Comparison of ENCODE assay signal across 10 cellular contexts in the genomic region with DNA sequence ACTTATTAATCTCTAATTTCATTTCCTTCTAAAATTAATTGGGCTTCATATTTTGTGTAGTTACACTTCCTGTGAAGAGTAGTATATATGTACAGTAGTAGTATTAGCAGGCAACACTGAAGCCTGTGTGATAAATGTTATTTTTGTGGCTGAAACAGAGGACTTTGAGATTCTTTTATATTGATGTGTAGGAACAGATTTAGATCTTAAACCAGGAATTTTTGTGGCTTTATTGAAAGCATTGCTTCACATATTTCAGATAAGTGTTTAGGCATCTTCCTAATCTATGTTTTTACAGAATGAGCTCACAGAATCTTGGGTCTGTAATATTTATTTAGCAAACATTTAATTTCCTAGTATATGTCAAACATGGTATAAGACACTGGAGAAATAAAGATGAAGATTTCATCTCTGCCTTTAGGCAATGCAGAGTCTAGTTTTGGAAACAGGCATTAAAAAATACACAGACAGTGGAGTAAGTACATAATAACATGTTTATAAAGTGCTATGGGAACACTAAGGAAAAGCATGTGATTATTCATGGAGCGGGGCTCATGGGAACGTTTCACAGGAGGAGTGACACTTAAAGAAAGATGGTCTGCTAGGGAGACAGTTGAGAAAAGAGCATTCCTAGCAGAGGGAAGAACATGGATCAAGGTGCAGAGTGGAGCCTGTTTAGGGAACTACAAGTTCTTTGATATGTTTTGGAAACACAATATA. TPM values are rescaled to one million over a fixed set of nuclear protein-coding genes. Genes with fewer than 3 reads are reported as not detected.
A peak's percentile ranks its signal among the peaks of the same experiment; 100 is the strongest.
DNase-seq lines count a peak whose midpoint lies in the region; FAIRE-seq and TF ChIP-seq lines count a peak whose summit lies in the region.
"Had no signal": no experiment of that assay in that cellular context is flagged by ENCODE, and none has a peak within 500 bp of the region (broad histone marks: within the 10 kb centered on the region; RNA-seq: fewer than 3 reads in every experiment).

No MANE protein-coding gene starts in this region.

- intact Hi-C loops in mammary epithelial cell (cut with micrococcal nuclease), result no loop called here

- no peak overlapping the region for H3K4me3 ChIP-seq in LNCaP clone FGC (ENCODE audit: low read depth, low read length)
- no peak overlapping the region for H3K4me3 ChIP-seq in mammary epithelial cell (replicated peaks in 1 of 3; ENCODE audit: insufficient read depth in 1 of 3, low read depth in 2 of 3, low read length in 3 of 3)
- H3K4me3 ChIP-seq in keratinocyte (ENCODE audit: control insufficient read depth in 2 of 3, extremely low read depth in 1 of 3, insufficient read depth in 2 of 3, low read depth in 1 of 3, low read length in 3 of 3), result no peak overlapping the region
- H3K4me3 ChIP-seq in suprapubic skin, result no peak overlapping the region

- TF ChIP-seq EP300 in suprapubic skin (IDR thresholded peaks at IDR 0.05), result no peak

- H3K27me3 ChIP-seq in mammary epithelial cell (ENCODE audit: insufficient read depth, low read length) (no peaks in the 10 kb centered on the region), keratinocyte (ENCODE audit: control insufficient read depth, extremely low read depth, insufficient read depth, low read length) (no peaks in the 10 kb centered on the region), suprapubic skin (no peaks in the 10 kb centered on the region)

- no peaks in the 10 kb centered on the region for H3K79me2 ChIP-seq in mammary epithelial cell (ENCODE audit: insufficient read depth, low read length)
- H3K79me2 ChIP-seq in keratinocyte (ENCODE audit: control insufficient read depth, insufficient read depth, low read length), result no peaks in the 10 kb centered on the region

- H4K20me1 ChIP-seq in mammary epithelial cell (ENCODE audit: insufficient read depth, low read length), result no peaks in the 10 kb centered on the region
- H4K20me1 ChIP-seq in keratinocyte (ENCODE audit: control insufficient read depth, extremely low read depth, insufficient read depth, low read length), result no peaks in the 10 kb centered on the region

- CTCF ChIA-PET in mammary epithelial cell (lab: Charles Lee; ENCODE audit: low non-redundant PET), result no interaction called here

- TF ChIP-seq CTCF in LNCaP clone FGC (IDR thresholded peaks at IDR 0.05; ENCODE audit: control insufficient read depth, extremely low read depth, insufficient read depth), result no peak
- no peak for TF ChIP-seq CTCF in mammary epithelial cell (conservative IDR thresholded peaks at IDR 0.05 in 1 of 2, IDR thresholded peaks at IDR 0.05 in 1 of 2; ENCODE audit: extremely low read depth in 1 of 2, insufficient read depth in 1 of 2, low read depth in 1 of 2, low read length in 2 of 2)
- TF ChIP-seq CTCF in keratinocyte (optimal IDR thresholded peaks at IDR 0.05 in 1 of 3, IDR thresholded peaks at IDR 0.05 in 1 of 3, conservative IDR thresholded peaks at IDR 0.05 in 1 of 3; ENCODE audit: extremely low read depth in 1 of 3, insufficient read depth in 2 of 3, low read length in 3 of 3), result no peak
- no peak for TF ChIP-seq CTCF in suprapubic skin (IDR thresholded peaks at IDR 0.05)

- BruUV-seq in mammary epithelial cell (replicated peaks; lab: Mats Ljungman, UMichigan), result no TSS peak

- dilution Hi-C loops in mammary epithelial cell (cut with HindIII; ENCODE audit: low sequenced_read_pairs) (no loop called here), keratinocyte (cut with MboI; ENCODE audit: extremely low pct_ligation_motif_present, low sequenced_read_pairs) (no loop called here)

- in situ Hi-C loops in mammary epithelial cell (cut with MboI; ENCODE audit: low sequenced_read_pairs in 2 of 2), result no loop called here

- no peaks in the 10 kb centered on the region for H3K9me1 ChIP-seq in keratinocyte (ENCODE audit: control insufficient read depth, extremely low read depth, insufficient read depth, low read length)

- H2AFZ ChIP-seq in mammary epithelial cell (ENCODE audit: low read depth, low read length) (peak overlapping the region; percentile 37), keratinocyte (ENCODE audit: control insufficient read depth, low read length) (peak overlapping the region; percentile 10)

- H3K36me3 ChIP-seq in mammary epithelial cell (ENCODE audit: insufficient read depth, low read length) (no peaks in the 10 kb centered on the region), keratinocyte (ENCODE audit: control insufficient read depth in 2 of 2, extremely low read depth in 1 of 2, insufficient read depth in 2 of 2, low read length in 2 of 2) (peaks cover 0 to 3% of the 10 kb centered on the region in 2 experiments), suprapubic skin (peaks cover 2% of the 10 kb centered on the region)

- FAIRE-seq in keratinocyte (lab: Jason Lieb, UNC), result no peak
- no peak for FAIRE-seq in frontal cortex (lab: Jason Lieb, UNC)

- TF ChIP-seq POLR2A in suprapubic skin (IDR thresholded peaks at IDR 0.05), result no peak

- H3K9me3 ChIP-seq in mammary epithelial cell (replicated peaks; ENCODE audit: insufficient read depth, low read length) (no peaks in the 10 kb centered on the region), keratinocyte (ENCODE audit: control insufficient read depth, low read depth, low read length) (no peaks in the 10 kb centered on the region), suprapubic skin (no peaks in the 10 kb centered on the region)

- H3K9ac ChIP-seq in mammary epithelial cell (ENCODE audit: insufficient read depth, low read length), result peak overlapping the region; percentile 36
- H3K9ac ChIP-seq in keratinocyte (ENCODE audit: control insufficient read depth, extremely low read depth, insufficient read depth, low read length), result no peak overlapping the region

- peaks cover 24% of the 10 kb centered on the region for H3K4me1 ChIP-seq in mammary epithelial cell (ENCODE audit: insufficient read depth, low read length)
- peaks cover 18% of the 10 kb centered on the region for H3K4me1 ChIP-seq in keratinocyte (ENCODE audit: control insufficient read depth, extremely low read depth, insufficient read depth, low read length)
- H3K4me1 ChIP-seq in suprapubic skin, result peaks cover 44% of the 10 kb centered on the region

- 36% methylated on average over 2 of the region's 2 CpGs for WGBS in mammary epithelial cell (ENCODE audit: low coverage, missing lambda C conversion rate)
- 20% methylated on average over 2 of the region's 2 CpGs for WGBS in suprapubic skin

- H3K4me2 ChIP-seq in mammary epithelial cell (ENCODE audit: insufficient read depth, low read depth, low read length), result peak overlapping the region; percentile 58
- H3K4me2 ChIP-seq in keratinocyte (ENCODE audit: control insufficient read depth, extremely low read depth, insufficient read depth, low read depth, low read length), result no peak overlapping the region

- H3K27ac ChIP-seq in mammary epithelial cell (ENCODE audit: insufficient read depth, low read depth, low read length) (peak overlapping the region; percentile 68), keratinocyte (ENCODE audit: control insufficient read depth, insufficient read depth, low read length) (peak overlapping the region; percentile 8), suprapubic skin (peak overlapping the region; percentile 79)

- DNase-seq in LNCaP clone FGC (ENCODE audit: low read depth), result peak; percentile 80
- DNase-seq in mammary epithelial cell, result no peak
- DNase-seq in keratinocyte (ENCODE audit: low read depth, low spot score), result no peak
- DNase-seq in suprapubic skin (ENCODE audit: low spot score in 2 of 2), result no peak
- no peak for DNase-seq in frontal cortex (ENCODE audit: low spot score in 2 of 2)
- DNase-seq in DMS 273 (lab: John Stamatoyannopoulos, UW; ENCODE audit: unreplicated experiment), result no peak
- no peak for DNase-seq in NCI-H187 (lab: John Stamatoyannopoulos, UW)
- no peak for DNase-seq in C1 segment of cervical spinal cord (lab: John Stamatoyannopoulos, UW)
- DNase-seq: activated T-cell treated with anti-CD3 and anti-CD28 coated beads, Interleukin-2, amount 50 U/mL, for 4 hours; T-helper 1 cell had no signal

RNA-seq across cellular contexts. Expression of gene MIGA1, which starts 52.7 kb away (rescaled TPM):
- total RNA-seq in mammary epithelial cell, result 10 to 100 TPM; 15.2 to 16.6 TPM
- polyA plus RNA-seq in mammary epithelial cell, result 3.9 TPM
- polyA minus RNA-seq in mammary epithelial cell, result 10.3 TPM
- 6.0 to 8.5 TPM (median 7.2 TPM) in 3 replicates for polyA plus RNA-seq in keratinocyte
- 7.4 TPM for polyA plus RNA-seq in keratinocyte (2011; ENCODE audit: low read depth)
- 2.2 and 4.1 TPM in 2 replicates for polyA plus RNA-seq in keratinocyte (2011; cell fraction: cytosol; rRNA removed)
- polyA plus RNA-seq in keratinocyte (2011; cell fraction: nucleus; rRNA removed), result 8.3 and 10.5 TPM in 2 replicates
- polyA plus RNA-seq in keratinocyte (2012; ENCODE audit: low replicate concordance), result 5.0 and 7.3 TPM in 2 replicates
- 3.3 to 13.9 TPM (median 9.6 TPM) in 3 replicates for polyA minus RNA-seq in keratinocyte
- 4.4 TPM for polyA minus RNA-seq in keratinocyte (2011; cell fraction: cytosol; rRNA and poly(A)+ RNA removed)
- 10.6 and 19.7 TPM in 2 replicates for polyA minus RNA-seq in keratinocyte (2011; cell fraction: nucleus; rRNA and poly(A)+ RNA removed)
- total RNA-seq in suprapubic skin, result 10 to 100 TPM in 2 of 4 donors, 1 to 10 TPM in 2; 7.6 to 17.6 (median 10.2) TPM
- 24.1 TPM for total RNA-seq in frontal cortex

RNA-seq across cellular contexts. Expression of gene NEXN, which starts 56.3 kb away (rescaled TPM):
- total RNA-seq in mammary epithelial cell (1 to 10 TPM; 6.3 to 8.2 TPM), suprapubic skin (1 to 10 TPM in 3 of 4 donors, under 1 TPM in 1; 0.60 to 3.3 (median 2.1) TPM), frontal cortex (under 0.01 TPM)
- polyA plus RNA-seq in mammary epithelial cell (1.3 TPM), keratinocyte (1.5 to 2.3 TPM (median 1.8 TPM) in 3 replicates)
- polyA minus RNA-seq in mammary epithelial cell (not detected), keratinocyte (0.26 to 0.58 TPM in 2 of 3 replicates, not detected in the other)
- 5.9 TPM for polyA plus RNA-seq in keratinocyte (2011; ENCODE audit: low read depth)
- polyA plus RNA-seq in keratinocyte (2011; cell fraction: cytosol; rRNA removed), result 1.7 and 2.0 TPM in 2 replicates
- polyA plus RNA-seq in keratinocyte (2011; cell fraction: nucleus; rRNA removed), result 2.8 and 4.4 TPM in 2 replicates
- polyA plus RNA-seq in keratinocyte (2012; ENCODE audit: low replicate concordance), result 1.1 and 9.0 TPM in 2 replicates
- polyA minus RNA-seq in keratinocyte (2011; cell fraction: cytosol; rRNA and poly(A)+ RNA removed), result 0.58 TPM
- 1.9 and 3.9 TPM in 2 replicates for polyA minus RNA-seq in keratinocyte (2011; cell fraction: nucleus; rRNA and poly(A)+ RNA removed)

Comparison
In these comparisons a context has a peak if more than half of its experiments do, and no peak if none do; other contexts are left out.
1. H3K27ac ChIP-seq: peak in every context shown above with its lines; median percentile 79 in suprapubic skin; 68 in mammary epithelial cell; 8 in keratinocyte.